Comparison of ENCODE assay signal across 8 cellular contexts in the genomic region with DNA sequence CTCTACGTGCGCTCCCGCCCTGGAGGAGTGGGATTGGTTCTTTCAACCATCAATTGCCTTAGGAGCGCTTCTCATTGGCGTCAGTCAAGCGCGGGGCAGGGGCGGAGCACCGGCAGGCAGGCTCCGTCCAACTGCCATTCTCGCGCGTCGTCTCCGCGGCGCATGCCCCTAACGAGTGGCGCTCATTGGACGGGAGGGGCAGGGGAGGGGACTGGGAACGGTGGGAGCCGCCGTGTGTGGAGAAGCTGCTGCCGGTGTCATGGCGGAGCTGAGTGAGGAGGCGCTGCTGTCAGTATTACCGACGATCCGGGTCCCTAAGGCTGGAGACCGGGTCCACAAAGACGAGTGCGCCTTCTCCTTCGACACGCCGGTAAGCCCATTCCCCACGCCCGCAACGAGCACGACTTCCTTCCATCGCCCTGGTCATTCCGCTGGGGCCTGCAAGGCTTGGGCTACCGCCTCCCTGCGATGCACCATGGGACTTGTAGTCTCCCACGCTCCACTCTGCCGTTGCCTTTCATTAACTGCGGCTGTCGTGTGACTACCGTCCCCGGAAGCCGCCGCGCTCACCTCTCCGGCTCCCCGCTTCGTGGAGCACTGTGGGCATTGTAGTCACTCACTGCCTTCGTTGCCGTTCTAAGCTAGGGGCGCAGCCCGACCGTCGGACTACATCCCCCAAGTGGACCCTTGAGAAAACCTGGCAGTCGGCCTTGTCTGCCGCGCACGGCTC. TPM values are rescaled to one million over a fixed set of nuclear protein-coding genes. Genes with fewer than 3 reads are reported as not detected.
DNase-seq lines count a peak whose midpoint lies in the region; ATAC-seq and TF ChIP-seq lines count a peak whose summit lies in the region.

A gene with protein sequence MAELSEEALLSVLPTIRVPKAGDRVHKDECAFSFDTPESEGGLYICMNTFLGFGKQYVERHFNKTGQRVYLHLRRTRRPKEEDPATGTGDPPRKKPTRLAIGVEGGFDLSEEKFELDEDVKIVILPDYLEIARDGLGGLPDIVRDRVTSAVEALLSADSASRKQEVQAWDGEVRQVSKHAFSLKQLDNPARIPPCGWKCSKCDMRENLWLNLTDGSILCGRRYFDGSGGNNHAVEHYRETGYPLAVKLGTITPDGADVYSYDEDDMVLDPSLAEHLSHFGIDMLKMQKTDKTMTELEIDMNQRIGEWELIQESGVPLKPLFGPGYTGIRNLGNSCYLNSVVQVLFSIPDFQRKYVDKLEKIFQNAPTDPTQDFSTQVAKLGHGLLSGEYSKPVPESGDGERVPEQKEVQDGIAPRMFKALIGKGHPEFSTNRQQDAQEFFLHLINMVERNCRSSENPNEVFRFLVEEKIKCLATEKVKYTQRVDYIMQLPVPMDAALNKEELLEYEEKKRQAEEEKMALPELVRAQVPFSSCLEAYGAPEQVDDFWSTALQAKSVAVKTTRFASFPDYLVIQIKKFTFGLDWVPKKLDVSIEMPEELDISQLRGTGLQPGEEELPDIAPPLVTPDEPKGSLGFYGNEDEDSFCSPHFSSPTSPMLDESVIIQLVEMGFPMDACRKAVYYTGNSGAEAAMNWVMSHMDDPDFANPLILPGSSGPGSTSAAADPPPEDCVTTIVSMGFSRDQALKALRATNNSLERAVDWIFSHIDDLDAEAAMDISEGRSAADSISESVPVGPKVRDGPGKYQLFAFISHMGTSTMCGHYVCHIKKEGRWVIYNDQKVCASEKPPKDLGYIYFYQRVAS (plus strand): TSS at position 230 of the 730 bp plus-strand sequence. CDS start 30 bp downstream, at position 260.

- H3K27ac ChIP-seq in CD8-positive, alpha-beta T cell (ENCODE audit: low read depth, low read length): peak within 1 kb of the TSS; percentile 78
- H3K27ac ChIP-seq in ectodermal cell (ENCODE audit: insufficient read depth, low read depth, low read length, poor library complexity, severe bottlenecking): peak within 1 kb of the TSS; percentile 78
- H3K27ac ChIP-seq in lower lobe of right lung: peak within 1 kb of the TSS; percentile 96

- TF ChIP-seq CTCF in CD8-positive, alpha-beta T cell (IDR thresholded peaks at IDR 0.05): no peak
- no peak for TF ChIP-seq CTCF in lower lobe of right lung (IDR thresholded peaks at IDR 0.05)

- WGBS in ectodermal cell, 2 experiments: 0% methylated on average over 65 of the region's 65 CpGs

- ATAC-seq in CD8-positive, alpha-beta T cell: peak; percentile 75
- ATAC-seq in GM19467 (IDR thresholded peaks at IDR 0.05; ENCODE audit: unreplicated experiment): peak; percentile 77
- ATAC-seq in lower lobe of right lung: peak; percentile 95 to 96

- no peaks in the 10 kb centered on the region for H3K27me3 Mint-ChIP-seq in CD8-positive, alpha-beta T cell (ENCODE audit: low read depth)

- H3K36me3 ChIP-seq in CD8-positive, alpha-beta T cell (ENCODE audit: insufficient read depth, low read length): peaks cover 16% of the 10 kb centered on the region
- H3K36me3 ChIP-seq in ectodermal cell (ENCODE audit: control insufficient read depth, insufficient read depth, low read length) (peaks cover 20% of the 10 kb centered on the region), lower lobe of right lung (peaks cover 21% of the 10 kb centered on the region)

- intact Hi-C loops in CD8-positive, alpha-beta T cell (cut with DNase I, micrococcal nuclease): loop anchor here (1.0 to 5.0 kb wide), 19 partner anchors 15 to 1175 kb away; partner anchors contain the start of genes EMG1 (in 2 of the 2), LPCAT3 (in 2 of the 2), MLF2 (in 2 of the 2) and PHB2 (in 2 of the 2)
- intact Hi-C loops in lower lobe of right lung (cut with DNase I): no loop called here

- H3K36me3 Mint-ChIP-seq in CD8-positive, alpha-beta T cell: peaks cover 33% of the 10 kb centered on the region

- peak within 1 kb of the TSS; percentile 95 for H3K4me3 Mint-ChIP-seq in CD8-positive, alpha-beta T cell

- no peaks in the 10 kb centered on the region for H3K27me3 ChIP-seq in CD8-positive, alpha-beta T cell (ENCODE audit: insufficient read depth, low read length)
- no peaks in the 10 kb centered on the region for H3K27me3 ChIP-seq in ectodermal cell (ENCODE audit: control insufficient read depth, insufficient read depth, low read length, poor library complexity, severe bottlenecking)
- no peaks in the 10 kb centered on the region for H3K27me3 ChIP-seq in lower lobe of right lung (ENCODE audit: low read depth)

- peak within 1 kb of the TSS; percentile 99 for H3K27ac Mint-ChIP-seq in CD8-positive, alpha-beta T cell

- DNase-seq in CD8-positive, alpha-beta T cell: peak; percentile 94 to 99 (median 98)
- DNase-seq in HS-27A (ENCODE audit: low read depth): peak; percentile 99
- peak; percentile 83 for DNase-seq in NK-92 (lab: John Stamatoyannopoulos, UW; ENCODE audit: unreplicated experiment)
- DNase-seq in activated CD8-positive, alpha-beta memory T cell treated with anti-CD3 and anti-CD28 coated beads for 1 hour (ENCODE audit: extremely low read depth in 1 of 2, low read depth in 1 of 2): peak; percentile 95
- DNase-seq in lower lobe of right lung: peak; percentile 100
- DNase-seq in stimulated activated CD4-positive, alpha-beta T cell treated with anti-CD3 and anti-CD28 coated beads, TNF-alpha, amount 100 ng/mL, for 24 hours (ENCODE audit: low read depth in 3 of 3): peak; percentile 95 to 98 (median 97)

- H3K9me3 Mint-ChIP-seq in CD8-positive, alpha-beta T cell: no peaks in the 10 kb centered on the region

- CTCF ChIA-PET in CD8-positive, alpha-beta T cell (lab: Charles Lee): interaction anchor here (0.7 to 7.2 kb wide), 13 partner anchors 10 to 261 kb away, joined by 3 to 126 read pairs (median 5); partner anchors contain the start of genes MLF2, SPSB2 and TPI1

- peaks cover 20% of the 10 kb centered on the region for H3K4me1 ChIP-seq in CD8-positive, alpha-beta T cell (ENCODE audit: insufficient read depth, low read length)
- H3K4me1 ChIP-seq in ectodermal cell (ENCODE audit: control insufficient read depth, insufficient read depth, low read length) (peaks cover 21% of the 10 kb centered on the region), lower lobe of right lung (peaks cover 12% of the 10 kb centered on the region)

- peak within 1 kb of the TSS; percentile 89 for H3K4me3 ChIP-seq in CD8-positive, alpha-beta T cell (ENCODE audit: low read depth, low read length)
- peak within 1 kb of the TSS; percentile 60 for H3K4me3 ChIP-seq in ectodermal cell (ENCODE audit: insufficient read depth, low read depth, low read length)
- H3K4me3 ChIP-seq in lower lobe of right lung: peak within 1 kb of the TSS; percentile 86

- H3K9me3 ChIP-seq in CD8-positive, alpha-beta T cell (ENCODE audit: low read length): no peaks in the 10 kb centered on the region
- H3K9me3 ChIP-seq in ectodermal cell (ENCODE audit: control insufficient read depth, low read length) (no peaks in the 10 kb centered on the region), lower lobe of right lung (no peaks in the 10 kb centered on the region)

- peaks cover 22% of the 10 kb centered on the region for H3K4me1 Mint-ChIP-seq in CD8-positive, alpha-beta T cell (ENCODE audit: low read depth)

- POLR2A ChIA-PET in CD8-positive, alpha-beta T cell (lab: Charles Lee): interaction anchor here (0.6 to 4.8 kb wide), 26 partner anchors 9 to 382 kb away, joined by 3 to 61 read pairs (median 5); partner anchors contain the start of genes C12orf57, COPS7A, MLF2 and P3H3

RNA-seq across cellular contexts. Expression of the gene that starts here (rescaled TPM):
- 10 to 100 TPM; 24.0 to 25.9 TPM for total RNA-seq in CD8-positive, alpha-beta T cell
- 105 TPM for polyA plus RNA-seq in ectodermal cell (2013, experiment 1 of 4)
- polyA plus RNA-seq in ectodermal cell (2013, experiment 2 of 4): 99.8 TPM
- 73.9 TPM for polyA plus RNA-seq in ectodermal cell (2013, experiment 3 of 4)
- 76.2 TPM for polyA plus RNA-seq in ectodermal cell (2013, experiment 4 of 4)
- total RNA-seq in lower lobe of right lung: 58.6 TPM

Comparison
In these comparisons a context has a peak if more than half of its experiments do, and no peak if none do; other contexts are left out.
1. Peak in every context shown above with its lines: DNase-seq, ATAC-seq, H3K4me3 ChIP-seq and H3K27ac ChIP-seq.